In the genomic region with DNA sequence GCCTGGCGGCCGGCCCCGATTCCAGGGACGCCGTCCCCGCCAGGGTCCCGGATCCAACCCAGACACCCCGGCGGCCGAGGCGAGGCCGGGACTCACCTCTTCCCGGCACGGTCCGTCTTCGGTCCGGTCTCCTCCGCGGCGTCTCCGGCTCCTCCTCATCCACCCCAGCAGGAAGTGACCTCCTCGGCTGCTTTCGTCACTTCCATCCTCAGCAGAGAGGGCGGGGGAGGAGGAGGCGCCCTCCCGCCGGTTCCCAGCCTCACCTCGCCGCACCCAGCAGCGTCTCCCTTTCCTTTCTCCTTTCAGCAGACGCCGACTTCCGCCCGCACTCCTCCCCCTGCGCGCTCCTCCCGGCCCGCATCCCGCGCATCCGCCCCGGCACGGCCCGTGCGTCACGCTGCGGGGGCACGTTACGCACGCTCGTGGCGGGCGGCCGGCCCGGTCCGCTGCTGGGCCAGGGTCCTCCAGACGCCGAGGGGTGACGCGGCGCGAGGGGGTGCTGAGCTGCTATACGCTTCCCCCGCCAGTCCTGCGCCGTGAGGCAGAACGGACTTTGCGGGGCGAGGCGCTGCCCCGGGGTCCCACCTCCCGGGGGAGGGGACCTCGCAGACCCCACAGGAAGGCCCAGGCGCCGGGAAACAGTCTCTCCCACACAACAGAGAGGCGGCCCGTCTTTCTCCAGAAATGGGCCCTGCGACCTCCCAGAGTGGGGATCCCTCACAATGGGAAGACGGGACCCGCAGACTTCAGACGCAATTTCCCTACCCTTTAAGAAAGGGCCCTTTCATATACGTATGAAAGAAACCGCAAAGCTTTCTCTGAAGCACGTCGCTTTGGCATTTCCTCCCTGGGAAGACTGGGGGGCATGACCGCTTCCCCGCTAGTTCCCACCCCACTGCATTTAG, we compare ENCODE assay signal across 8 cellular contexts. TPM values are rescaled to one million over a fixed set of nuclear protein-coding genes. Genes with fewer than 3 reads are reported as not detected.
DNase-seq lines count a peak whose midpoint lies in the region; ATAC-seq and TF ChIP-seq lines count a peak whose summit lies in the region.

A gene (minus strand): TSS at position 176 of the 905 bp plus-strand sequence. CDS start 2,043 bp downstream, outside the sequence.

- H3K36me3 ChIP-seq in kidney epithelial cell (ENCODE audit: control insufficient read depth, insufficient read depth, low read length), result no peaks in the 10 kb centered on the region

- H3K27me3 ChIP-seq in kidney epithelial cell (ENCODE audit: control insufficient read depth, insufficient read depth, low read length), result no peaks in the 10 kb centered on the region

- DNase-seq in AG08395 (ENCODE audit: low spot score) (peak; percentile 94), NCI-H345 treated with DMSO at 0.1 percent for 48 hours (lab: John Stamatoyannopoulos, UW; ENCODE audit: unreplicated experiment) (peak; percentile 60), cerebellar cortex (ENCODE audit: low spot score) (peak; percentile 94), kidney epithelial cell (ENCODE audit: low read depth) (peak; percentile 71)
- DNase-seq in activated CD4-positive, CD25-positive, alpha-beta regulatory T cell treated with anti-CD3 and anti-CD28 coated beads, Interleukin-2, amount 50 U/mL, for 72 hours, result peak; percentile 81
- peak; percentile 92 for DNase-seq in stimulated activated CD4-positive, alpha-beta T cell treated with anti-CD3 and anti-CD28 coated beads, Interleukin-15, amount 100 ng/mL, for 24 hours

- no peak for TF ChIP-seq CTCF in kidney epithelial cell (IDR thresholded peaks at IDR 0.05; ENCODE audit: insufficient read depth, low read length, poor library complexity, severe bottlenecking)

- H3K4me3 ChIP-seq in kidney epithelial cell (ENCODE audit: low read depth, low read length), result peak within 1 kb of the TSS; percentile 82

- ATAC-seq in GM18909 (IDR thresholded peaks at IDR 0.05; ENCODE audit: poor library complexity, unreplicated experiment) (peak; percentile 92), HG03159 (IDR thresholded peaks at IDR 0.05; ENCODE audit: unreplicated experiment) (peak; percentile 85)

RNA-seq across cellular contexts. Expression of the gene that starts here (rescaled TPM):
- 16.6 and 22.9 TPM in 2 replicates for total RNA-seq in kidney epithelial cell

Comparison
In these comparisons a context has a peak if more than half of its experiments do, and no peak if none do; other contexts are left out.
1. Peak in every context shown above with its lines: DNase-seq, ATAC-seq and H3K4me3 ChIP-seq.